ENCODE assay signal across 22 cellular contexts in the genomic region with DNA sequence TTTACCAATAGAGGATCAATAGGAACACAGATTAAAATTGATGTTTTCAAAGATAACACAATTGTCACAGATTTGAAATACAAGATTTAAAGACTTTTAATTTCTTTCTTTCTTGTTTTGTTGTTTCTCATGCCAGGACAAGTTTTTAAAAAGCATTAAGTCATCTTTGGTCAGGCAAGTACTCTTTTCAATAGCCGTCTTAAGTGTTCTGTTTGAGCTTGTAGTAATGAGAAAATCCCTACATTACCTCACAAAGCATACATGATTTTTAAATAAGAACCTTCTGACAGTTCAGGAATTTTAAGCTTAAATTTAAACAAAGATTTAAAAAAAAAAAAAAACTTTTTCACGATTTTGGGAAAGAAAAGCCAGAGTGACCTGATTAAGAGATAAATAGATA.
DNase-seq lines count a peak whose midpoint lies in the region; ATAC-seq and TF ChIP-seq lines count a peak whose summit lies in the region.
"Had no signal": no experiment of that assay in that cellular context is flagged by ENCODE, and none has a peak within 500 bp of the region (broad histone marks: within the 10 kb centered on the region; RNA-seq: fewer than 3 reads in every experiment).

No MANE protein-coding gene starts in this region.

- no peaks in the 10 kb centered on the region for H3K9me3 ChIP-seq in GM23248 (ENCODE audit: low read depth)
- no peaks in the 10 kb centered on the region for H3K9me3 ChIP-seq in heart right ventricle
- H3K9me3 ChIP-seq: BE2C, BLaER1 had no signal

- no peaks in the 10 kb centered on the region for H3K9me2 ChIP-seq in GM23248 (ENCODE audit: insufficient read depth)

- ATAC-seq in foreskin keratinocyte (no peak), heart right ventricle (no peak), HG03025 (IDR thresholded peaks at IDR 0.05; ENCODE audit: low FRiP score, unreplicated experiment) (no peak)
- ATAC-seq: GM12878 had no signal

- no peaks in the 10 kb centered on the region for H3F3A ChIP-seq in GM23248 (ENCODE audit: insufficient read depth)

- H3K9ac ChIP-seq in GM23248, result no peak overlapping the region
- H3K9ac ChIP-seq: BLaER1 had no signal

- H3K4me3 ChIP-seq in epithelial cell of esophagus (ENCODE audit: low read length), result no peak overlapping the region
- H3K4me3 ChIP-seq in GM23248, result no peak overlapping the region
- no peak overlapping the region for H3K4me3 ChIP-seq in heart right ventricle
- H3K4me3 ChIP-seq: BLaER1, GM12878 had no signal

- H3K27ac ChIP-seq in foreskin keratinocyte, result no peak overlapping the region
- no peak overlapping the region for H3K27ac ChIP-seq in GM23248
- no peak overlapping the region for H3K27ac ChIP-seq in heart right ventricle
- H3K27ac ChIP-seq: BLaER1 had no signal

- H3K36me3 ChIP-seq in GM23248 (ENCODE audit: low read depth) (no peaks in the 10 kb centered on the region), heart right ventricle (no peaks in the 10 kb centered on the region)
- H3K36me3 ChIP-seq: BE2C, BLaER1 had no signal

- intact Hi-C loops in heart right ventricle (cut with DNase I), result no loop called here

- no peak overlapping the region for H3K4me2 ChIP-seq in GM23248 (ENCODE audit: unreplicated experiment)
- H3K4me2 ChIP-seq: BLaER1 had no signal

- no peaks in the 10 kb centered on the region for H3K27me3 ChIP-seq in foreskin keratinocyte
- H3K27me3 ChIP-seq in GM23248 (replicated peaks; ENCODE audit: insufficient read depth), result no peaks in the 10 kb centered on the region
- no peaks in the 10 kb centered on the region for H3K27me3 ChIP-seq in heart right ventricle
- H3K27me3 ChIP-seq: BE2C, BLaER1 had no signal

- in situ Hi-C loops in GM23248 (cut with MboI), result no loop called here

- H3K79me2 ChIP-seq in GM23248 (ENCODE audit: insufficient read depth), result no peaks in the 10 kb centered on the region

- no peaks in the 10 kb centered on the region for H4K20me1 ChIP-seq in GM23248 (ENCODE audit: insufficient read depth)
- H4K20me1 ChIP-seq: BLaER1 had no signal

- no peak for TF ChIP-seq CTCF in epithelial cell of esophagus (IDR thresholded peaks at IDR 0.05; ENCODE audit: insufficient read depth, low read depth, low read length, missing control alignments)
- no peak for TF ChIP-seq CTCF in foreskin keratinocyte (conservative IDR thresholded peaks at IDR 0.05)
- TF ChIP-seq CTCF in heart right ventricle (IDR thresholded peaks at IDR 0.05), result no peak

- H3K4me1 ChIP-seq in foreskin keratinocyte (no peaks in the 10 kb centered on the region), GM23248 (ENCODE audit: insufficient read depth) (no peaks in the 10 kb centered on the region), heart right ventricle (no peaks in the 10 kb centered on the region)
- H3K4me1 ChIP-seq: BE2C, BLaER1 had no signal

- WGBS in GM23248 (ENCODE audit: low coverage in 1 of 2, low lambda C conversion rate in 2 of 2, missing lambda C conversion rate in 2 of 2), 2 experiments, result 2 to 3% methylated on average over 2 of the region's 2 CpGs
- 71 to 75% methylated on average over 2 of the region's 2 CpGs for WGBS in heart right ventricle, 2 donors

- DNase-seq in epithelial cell of esophagus (ENCODE audit: low read depth) (peak; percentile 27), foreskin keratinocyte (peak; percentile 44 to 68), GM23248 (no peak), heart right ventricle (no peak)
- DNase-seq: 8988T; ACHN; BE2C; C1 segment of cervical spinal cord; CD4-positive, alpha-beta memory T cell; CD4-positive, CD25-positive, alpha-beta regulatory T cell; CD8-positive, alpha-beta memory T cell; COR-L47; DMS 273 treated with DMSO at 0.1 percent for 48 hours; DMS153; DMS53; DMS79; DND-41; EL; GDM1 had no signal

- H2AFZ ChIP-seq in GM23248, result no peak overlapping the region

Comparison
In these comparisons a context has a peak if more than half of its experiments do, and no peak if none do; other contexts are left out.
1. DNase-seq: peak in epithelial cell of esophagus (single experiment) and foreskin keratinocyte (2 of 2); none in GM23248 (single experiment) and heart right ventricle (0 of 2).